8 cellular contexts compared by ENCODE assay signal in genomic region chr12:6336079-6336858, GRCh38. TPM values are rescaled to one million over a fixed set of nuclear protein-coding genes. Genes with fewer than 3 reads are reported as not detected.
A peak's percentile ranks its signal among the peaks of the same experiment; 100 is the strongest.
DNase-seq lines count a peak whose midpoint lies in the region; ATAC-seq and TF ChIP-seq lines count a peak whose summit lies in the region.

No MANE protein-coding gene starts in this region.

- peaks cover 83% of the 10 kb centered on the region for H3K79me2 ChIP-seq in ACC112 (ENCODE audit: control insufficient read depth, insufficient read depth, low read length, unreplicated experiment)

- H3K4me3 ChIP-seq in ACC112 (ENCODE audit: low read depth, low read length) (peak overlapping the region; percentile 87), WI38 (ENCODE audit: low read depth, low read length) (peak overlapping the region; percentile 99)

- TF ChIP-seq CTCF in WI38 (IDR thresholded peaks at IDR 0.05; ENCODE audit: low read depth, low read length) = no peak

- H2AFZ ChIP-seq in ACC112 (ENCODE audit: low read length, unreplicated experiment) = no peak overlapping the region

- no peaks in the 10 kb centered on the region for H3K27me3 ChIP-seq in ACC112 (ENCODE audit: insufficient read depth, low read length)

- peaks cover 77% of the 10 kb centered on the region for H3K4me1 ChIP-seq in ACC112 (ENCODE audit: control insufficient read depth, insufficient read depth, low read length, unreplicated experiment)

- TF ChIP-seq POLR2A in GM19193 (IDR thresholded peaks at IDR 0.05; ENCODE audit: extremely low read depth, insufficient read depth, insufficient read length) = peak; percentile 38

- ATAC-seq in GM19035 (IDR thresholded peaks at IDR 0.05; ENCODE audit: unreplicated experiment) = no peak

- DNase-seq in NCI-H2107 treated with DMSO at 0.1 percent for 48 hours (lab: John Stamatoyannopoulos, UW; ENCODE audit: unreplicated experiment) (peak; percentile 68), dermis blood vessel endothelial cell (peak; percentile 99), kidney glomerular epithelial cell (lab: John Stamatoyannopoulos, UW) (peak; percentile 95)
- DNase-seq in stimulated activated CD4-positive, alpha-beta T cell treated with anti-CD3 and anti-CD28 coated beads, Interleukin-12 subunit alpha, Interleukin-12 subunit beta, amount 100 ng/mL, for 48 hours (ENCODE audit: low read depth in 2 of 3, low spot score in 1 of 3) = peak; percentile 62 to 71 (median 67)

- peak overlapping the region; percentile 99 for H3K27ac ChIP-seq in ACC112 (ENCODE audit: low read depth, low read length)

- peaks cover 21% of the 10 kb centered on the region for H3K36me3 ChIP-seq in ACC112 (ENCODE audit: insufficient read depth, low read length)

RNA-seq across cellular contexts. Expression of gene TNFRSF1A, which starts 5.6 kb away (rescaled TPM):
- 58.9 and 67.6 TPM in 2 replicates for total RNA-seq in dermis blood vessel endothelial cell

RNA-seq across cellular contexts. Expression of gene PLEKHG6, which starts 25.8 kb away (rescaled TPM):
- total RNA-seq in dermis blood vessel endothelial cell = 0.09 TPM in 1 of 2 replicates, not detected in the other

RNA-seq across cellular contexts. Expression of gene SCNN1A, which starts 39.1 kb away (rescaled TPM):
- total RNA-seq in dermis blood vessel endothelial cell = 1.5 and 7.1 TPM in 2 replicates

RNA-seq across cellular contexts. Expression of gene LTBR, which starts 47.7 kb away (rescaled TPM):
- 46.4 and 74.0 TPM in 2 replicates for total RNA-seq in dermis blood vessel endothelial cell
